Comparison of ENCODE assay signal across 9 cellular contexts in genomic region chr5:55604611-55605067, GRCh38.
A peak's percentile ranks its signal among the peaks of the same experiment; 100 is the strongest.
DNase-seq lines count a peak whose midpoint lies in the region; ATAC-seq and TF ChIP-seq lines count a peak whose summit lies in the region.
"Had no signal": no experiment of that assay in that cellular context is flagged by ENCODE, and none has a peak within 500 bp of the region (broad histone marks: within the 10 kb centered on the region; RNA-seq: fewer than 3 reads in every experiment).

No MANE protein-coding gene starts in this region.

- no peak for ATAC-seq in GM21737 (IDR thresholded peaks at IDR 0.05; ENCODE audit: unreplicated experiment)

- H3K27ac ChIP-seq in SK-N-MC = peak overlapping the region; percentile 77

- DNase-seq in Daoy (ENCODE audit: low read depth) (peak; percentile 78), SK-N-MC (ENCODE audit: low read depth, low spot score) (no peak), fibroblast of mammary gland (ENCODE audit: low read depth) (peak; percentile 79), retinal pigment epithelial cell (ENCODE audit: low read depth) (peak; percentile 59), NCI-H2107 treated with DMSO at 0.1 percent for 48 hours (lab: John Stamatoyannopoulos, UW; ENCODE audit: unreplicated experiment) (no peak), epidermal melanocyte (ENCODE audit: insufficient read length, low spot score) (no peak)
- no peak for DNase-seq in activated effector memory CD4-positive, alpha-beta T cell treated with Interleukin-2 at 50 U/mL for 16 hours
- DNase-seq: NCI-H510A had no signal

- H3K36me3 ChIP-seq in SK-N-MC (ENCODE audit: insufficient read depth, low read length) = no peaks in the 10 kb centered on the region

- TF ChIP-seq CTCF in fibroblast of mammary gland (conservative IDR thresholded peaks at IDR 0.05; ENCODE audit: control insufficient read depth, insufficient read depth, low read depth, low read length) (no peak), retinal pigment epithelial cell (conservative IDR thresholded peaks at IDR 0.05; ENCODE audit: low read depth, low read length) (no peak)

- peak overlapping the region; percentile 40 for H3K4me3 ChIP-seq in SK-N-MC
- H3K4me3 ChIP-seq in fibroblast of mammary gland (ENCODE audit: control insufficient read depth, low read depth, low read length) = no peak overlapping the region
- H3K4me3 ChIP-seq in retinal pigment epithelial cell (ENCODE audit: low read length) = no peak overlapping the region

- H3K9ac ChIP-seq in SK-N-MC (ENCODE audit: insufficient read length) = no peak overlapping the region

- no peaks in the 10 kb centered on the region for H3K9me3 ChIP-seq in SK-N-MC (ENCODE audit: low read depth, low read length)

Comparison
In these comparisons a context has a peak if more than half of its experiments do, and no peak if none do; other contexts are left out.
1. DNase-seq: peak in Daoy (single experiment), fibroblast of mammary gland (single experiment) and retinal pigment epithelial cell (single experiment); none in SK-N-MC (single experiment), NCI-H2107 treated with DMSO at 0.1 percent for 48 hours (single experiment), activated effector memory CD4-positive, alpha-beta T cell treated with Interleukin-2 at 50 U/mL for 16 hours (single experiment) and epidermal melanocyte (single experiment).